In the genomic region with DNA sequence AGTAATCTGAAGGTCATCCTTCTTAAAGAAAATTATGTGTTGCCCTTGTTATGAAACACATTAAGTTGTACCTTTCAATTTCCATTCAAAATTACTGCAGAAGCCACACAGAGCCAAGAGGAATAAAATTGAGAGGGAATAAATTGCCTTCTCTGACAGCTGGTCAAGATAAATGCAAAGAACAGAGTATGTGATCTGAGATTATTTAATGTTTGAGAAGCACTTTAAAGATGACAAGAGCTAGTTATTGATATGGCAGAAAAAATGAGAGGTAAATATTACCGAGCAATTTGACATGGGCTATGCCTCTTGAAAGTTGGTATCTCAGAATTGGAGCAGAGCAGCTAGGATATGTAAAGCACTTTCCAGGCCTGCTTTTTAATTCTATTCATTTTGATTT, we compare ENCODE assay signal across 16 cellular contexts.
DNase-seq lines count a peak whose midpoint lies in the region; ATAC-seq and TF ChIP-seq lines count a peak whose summit lies in the region.
"Had no signal": no experiment of that assay in that cellular context is flagged by ENCODE, and none has a peak within 500 bp of the region (broad histone marks: within the 10 kb centered on the region; RNA-seq: fewer than 3 reads in every experiment).

No MANE protein-coding gene starts in this region.

- no peaks in the 10 kb centered on the region for H3K79me2 ChIP-seq in neural cell (replicated peaks; ENCODE audit: insufficient read depth, low read length)

- H3F3A ChIP-seq in neural cell (ENCODE audit: insufficient read depth, low read length, poor library complexity, severe bottlenecking): no peaks in the 10 kb centered on the region

- peak overlapping the region; percentile 54 for H3K27ac ChIP-seq in neural cell (ENCODE audit: low read length)
- H3K27ac ChIP-seq: A549, KMS-11 had no signal

- peak; percentile 19 for DNase-seq in DMS79 (lab: John Stamatoyannopoulos, UW)
- DNase-seq in NCI-H1436 (lab: John Stamatoyannopoulos, UW): peak; percentile 30
- DNase-seq in NCI-H2227 (lab: John Stamatoyannopoulos, UW; ENCODE audit: unreplicated experiment): peak; percentile 65
- DNase-seq in GOT3 (lab: John Stamatoyannopoulos, UW): no peak
- no peak for DNase-seq in stimulated activated naive CD4-positive, alpha-beta T cell treated with Interleukin-2 at 50 U/mL for 16 hours (lab: John Stamatoyannopoulos, UW)
- DNase-seq: CD4-positive, alpha-beta T cell; DMS153; MV-4-11; NCI-H2029; NCI-H524 treated with DMSO at 0.1 percent for 48 hours; T-helper 2 cell had no signal

- no peaks in the 10 kb centered on the region for H3K36me3 ChIP-seq in neural cell (ENCODE audit: insufficient read depth, low read length)

- no peaks in the 10 kb centered on the region for H3K27me3 ChIP-seq in neural cell (ENCODE audit: insufficient read depth, low read depth, low read length)

- ATAC-seq in HG02938 (IDR thresholded peaks at IDR 0.05; ENCODE audit: unreplicated experiment): no peak
- ATAC-seq: A549, Panc1 had no signal

- no peaks in the 10 kb centered on the region for H3K9me3 ChIP-seq in neural cell (ENCODE audit: low read length)
- H3K9me3 ChIP-seq: A549 had no signal

- no peak overlapping the region for H3K9ac ChIP-seq in neural cell (ENCODE audit: low read length)
- H3K9ac ChIP-seq: KMS-11 had no signal

- H3K9me2 ChIP-seq in neural cell (ENCODE audit: insufficient read depth, low read length): no peaks in the 10 kb centered on the region

- H2AFZ ChIP-seq in neural cell (ENCODE audit: low read depth, low read length): no peak overlapping the region

- no peak for TF ChIP-seq RAD21 in neural cell (conservative IDR thresholded peaks at IDR 0.05)

- H4K20me1 ChIP-seq in neural cell (ENCODE audit: insufficient read depth): no peaks in the 10 kb centered on the region

- TF ChIP-seq CTCF in neural cell (IDR thresholded peaks at IDR 0.05; ENCODE audit: poor library complexity, severe bottlenecking): no peak

- peak; percentile 77 for TF ChIP-seq EP300 in neural cell (conservative IDR thresholded peaks at IDR 0.05; ENCODE audit: poor library complexity, severe bottlenecking)

- H3K4me3 ChIP-seq in neural cell (ENCODE audit: low read length): peak overlapping the region; percentile 20
- H3K4me3 ChIP-seq: A549 had no signal

- peak overlapping the region; percentile 28 for H3K4me2 ChIP-seq in neural cell (ENCODE audit: low read length)
- H3K4me2 ChIP-seq: A549, KMS-11 had no signal

TF ChIP-seq in neural cell, 6 proteins besides CTCF, POLR2A, EP300 and RAD21:
- peak; percentile 75 for TF ChIP-seq POLR2AphosphoS5 (IDR thresholded peaks at IDR 0.05)
- TF ChIP-seq, protein P1, sequence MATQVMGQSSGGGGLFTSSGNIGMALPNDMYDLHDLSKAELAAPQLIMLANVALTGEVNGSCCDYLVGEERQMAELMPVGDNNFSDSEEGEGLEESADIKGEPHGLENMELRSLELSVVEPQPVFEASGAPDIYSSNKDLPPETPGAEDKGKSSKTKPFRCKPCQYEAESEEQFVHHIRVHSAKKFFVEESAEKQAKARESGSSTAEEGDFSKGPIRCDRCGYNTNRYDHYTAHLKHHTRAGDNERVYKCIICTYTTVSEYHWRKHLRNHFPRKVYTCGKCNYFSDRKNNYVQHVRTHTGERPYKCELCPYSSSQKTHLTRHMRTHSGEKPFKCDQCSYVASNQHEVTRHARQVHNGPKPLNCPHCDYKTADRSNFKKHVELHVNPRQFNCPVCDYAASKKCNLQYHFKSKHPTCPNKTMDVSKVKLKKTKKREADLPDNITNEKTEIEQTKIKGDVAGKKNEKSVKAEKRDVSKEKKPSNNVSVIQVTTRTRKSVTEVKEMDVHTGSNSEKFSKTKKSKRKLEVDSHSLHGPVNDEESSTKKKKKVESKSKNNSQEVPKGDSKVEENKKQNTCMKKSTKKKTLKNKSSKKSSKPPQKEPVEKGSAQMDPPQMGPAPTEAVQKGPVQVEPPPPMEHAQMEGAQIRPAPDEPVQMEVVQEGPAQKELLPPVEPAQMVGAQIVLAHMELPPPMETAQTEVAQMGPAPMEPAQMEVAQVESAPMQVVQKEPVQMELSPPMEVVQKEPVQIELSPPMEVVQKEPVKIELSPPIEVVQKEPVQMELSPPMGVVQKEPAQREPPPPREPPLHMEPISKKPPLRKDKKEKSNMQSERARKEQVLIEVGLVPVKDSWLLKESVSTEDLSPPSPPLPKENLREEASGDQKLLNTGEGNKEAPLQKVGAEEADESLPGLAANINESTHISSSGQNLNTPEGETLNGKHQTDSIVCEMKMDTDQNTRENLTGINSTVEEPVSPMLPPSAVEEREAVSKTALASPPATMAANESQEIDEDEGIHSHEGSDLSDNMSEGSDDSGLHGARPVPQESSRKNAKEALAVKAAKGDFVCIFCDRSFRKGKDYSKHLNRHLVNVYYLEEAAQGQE (IDR thresholded peaks at IDR 0.05; ENCODE audit: borderline replicate concordance): no peak

Comparison
In these comparisons a context has a peak if more than half of its experiments do, and no peak if none do; other contexts are left out.
1. DNase-seq: peak in DMS79 (single experiment), NCI-H1436 (single experiment) and NCI-H2227 (single experiment); none in GOT3 (single experiment) and stimulated activated naive CD4-positive, alpha-beta T cell treated with Interleukin-2 at 50 U/mL for 16 hours (single experiment).